In genomic region chr7:37198906-37199485, GRCh38 we compare ENCODE assay signal across 8 cellular contexts.
DNase-seq lines count a peak whose midpoint lies in the region; ATAC-seq, FAIRE-seq and TF ChIP-seq lines count a peak whose summit lies in the region.

No MANE protein-coding gene starts in this region.

- 36 to 43% methylated on average over 6 of the region's 6 CpGs for WGBS in lower leg skin, 2 donors

- H3K4me3 ChIP-seq in lower leg skin (ENCODE audit: low read depth, poor library complexity, severe bottlenecking): no peak overlapping the region

- DNase-seq in D721Med (ENCODE audit: insufficient read length, low spot score) (peak; percentile 42), NCI-H345 treated with DMSO at 0.1 percent for 48 hours (lab: John Stamatoyannopoulos, UW; ENCODE audit: unreplicated experiment) (peak; percentile 73), dedifferentiated amniotic fluid mesenchymal stem cell (ENCODE audit: extremely low spot score) (peak; percentile 64), lower leg skin (ENCODE audit: low spot score in 2 of 2) (peak; percentile 59 to 93)
- peak; percentile 77 for DNase-seq in activated CD4-positive, alpha-beta T cell treated with anti-CD3 and anti-CD28 coated beads, Interleukin-2, amount 50 U/mL, for 1 hour
- DNase-seq in stimulated activated CD4-positive, alpha-beta T cell treated with anti-CD3 and anti-CD28 coated beads, TNF-alpha, amount 100 ng/mL, for 48 hours (ENCODE audit: low read depth in 3 of 3): peak; percentile 39 to 65 (median 58)

- peak; percentile 56 for ATAC-seq in HG02623 (IDR thresholded peaks at IDR 0.05; ENCODE audit: unreplicated experiment)
- ATAC-seq in GM21528 (IDR thresholded peaks at IDR 0.05; ENCODE audit: low FRiP score, unreplicated experiment): no peak

- FAIRE-seq in D721Med (lab: Jason Lieb, UNC): peak; percentile 64

- no peak for TF ChIP-seq POLR2A in lower leg skin (IDR thresholded peaks at IDR 0.05)

- intact Hi-C loops in lower leg skin (cut with DNase I; ENCODE audit: low total_unique reads): loop anchor here (10.0 kb wide), 1 partner anchor 714 kb away; no protein-coding TSS in a partner anchor

- peak; percentile 83 for TF ChIP-seq CTCF in D721Med (IDR thresholded peaks at IDR 0.05; ENCODE audit: insufficient read depth, missing control alignments)
- TF ChIP-seq CTCF in lower leg skin (IDR thresholded peaks at IDR 0.05): peak in 1 of 3 donors; percentile 30
